8 cellular contexts compared by ENCODE assay signal in genomic region chr13:46578590-46578975, GRCh38. TPM values are rescaled to one million over a fixed set of nuclear protein-coding genes. Genes with fewer than 3 reads are reported as not detected.
DNase-seq lines count a peak whose midpoint lies in the region; ATAC-seq and TF ChIP-seq lines count a peak whose summit lies in the region.

No MANE protein-coding gene starts in this region.

- H3K4me1 Mint-ChIP-seq in activated CD4-positive, alpha-beta T cell treated with anti-CD3 and anti-CD28 coated beads, Interleukin-2, amount 10 ng/mL, durations not matched to agents 24 days and 14 days = peaks cover 46% of the 10 kb centered on the region
- H3K4me1 Mint-ChIP-seq in HFFc6 (ENCODE audit: low read depth) = peaks cover 64% of the 10 kb centered on the region
- H3K4me1 Mint-ChIP-seq in activated T-helper 1 cell treated with anti-CD3 and anti-CD28 coated beads, Interleukin-12 subunit alpha, Interleukin-12 subunit beta, Interleukin-2, Interleukin-4 antibody, amounts not matched to agents 30 ng/mL and 10 ng/mL and 1 ng/mL, durations not matched to agents 14 hours and 24 hours and 36 hours (ENCODE audit: low read depth) = peaks cover 55% of the 10 kb centered on the region
- peaks cover 73% of the 10 kb centered on the region for H3K4me1 Mint-ChIP-seq in stimulated activated memory B cell treated with anti-CD40 and anti-IgM and Interleukin-4, amounts not matched to agents 10 μg/mL and 1 μg/mL and 100 μg/mL, for 72 hours

- DNase-seq in activated CD4-positive, alpha-beta T cell treated with anti-CD3 and anti-CD28 coated beads, Interleukin-2, amount 10 ng/mL, durations not matched to agents 24 days and 14 days = no peak
- no peak for DNase-seq in activated CD4-positive, alpha-beta T cell treated with anti-CD3 and anti-CD28 coated beads, Interleukin-2, amount 50 U/mL, for 1 hour
- DNase-seq in HFFc6 (no peak), erythroblast (lab: John Stamatoyannopoulos, UW) (no peak), left cardiac atrium (no peak)
- no peak for DNase-seq in activated T-helper 1 cell treated with anti-CD3 and anti-CD28 coated beads, Interleukin-12 subunit alpha, Interleukin-12 subunit beta, Interleukin-2, Interleukin-4 antibody, amounts not matched to agents 30 ng/mL and 10 ng/mL and 1 ng/mL, durations not matched to agents 14 hours and 24 hours and 36 hours (ENCODE audit: low spot score)

- no peak for TF ChIP-seq POLR2A in erythroblast (IDR thresholded peaks at IDR 0.05; ENCODE audit: low read length)

- H3K9me3 Mint-ChIP-seq in activated CD4-positive, alpha-beta T cell treated with anti-CD3 and anti-CD28 coated beads, Interleukin-2, amount 10 ng/mL, durations not matched to agents 24 days and 14 days = no peaks in the 10 kb centered on the region
- no peaks in the 10 kb centered on the region for H3K9me3 Mint-ChIP-seq in HFFc6
- H3K9me3 Mint-ChIP-seq in activated T-helper 1 cell treated with anti-CD3 and anti-CD28 coated beads, Interleukin-12 subunit alpha, Interleukin-12 subunit beta, Interleukin-2, Interleukin-4 antibody, amounts not matched to agents 30 ng/mL and 10 ng/mL and 1 ng/mL, durations not matched to agents 14 hours and 24 hours and 36 hours = no peaks in the 10 kb centered on the region
- no peaks in the 10 kb centered on the region for H3K9me3 Mint-ChIP-seq in stimulated activated memory B cell treated with anti-CD40 and anti-IgM and Interleukin-4, amounts not matched to agents 10 μg/mL and 1 μg/mL and 100 μg/mL, for 72 hours

- H3K36me3 Mint-ChIP-seq in activated CD4-positive, alpha-beta T cell treated with anti-CD3 and anti-CD28 coated beads, Interleukin-2, amount 10 ng/mL, durations not matched to agents 24 days and 14 days (ENCODE audit: low read depth) = peaks cover 8% of the 10 kb centered on the region
- peaks cover 6% of the 10 kb centered on the region; the same call in 1 of the 2 replicates for H3K36me3 Mint-ChIP-seq in HFFc6 (ENCODE audit: low read depth)
- H3K36me3 Mint-ChIP-seq in activated T-helper 1 cell treated with anti-CD3 and anti-CD28 coated beads, Interleukin-12 subunit alpha, Interleukin-12 subunit beta, Interleukin-2, Interleukin-4 antibody, amounts not matched to agents 30 ng/mL and 10 ng/mL and 1 ng/mL, durations not matched to agents 14 hours and 24 hours and 36 hours (ENCODE audit: low read depth) = peaks cover 6% of the 10 kb centered on the region
- peaks cover 11% of the 10 kb centered on the region for H3K36me3 Mint-ChIP-seq in stimulated activated memory B cell treated with anti-CD40 and anti-IgM and Interleukin-4, amounts not matched to agents 10 μg/mL and 1 μg/mL and 100 μg/mL, for 72 hours

- no peak for TF ChIP-seq CTCF in HFFc6 (IDR thresholded peaks at IDR 0.05)

- ATAC-seq in stimulated activated memory B cell treated with anti-CD40 and anti-IgM and Interleukin-4, amounts not matched to agents 10 μg/mL and 1 μg/mL and 100 μg/mL, for 72 hours = peak; percentile 85
- ATAC-seq in HG03108 (IDR thresholded peaks at IDR 0.05; ENCODE audit: unreplicated experiment) (no peak), left cardiac atrium (no peak)

- intact Hi-C loops in activated CD4-positive, alpha-beta T cell treated with anti-CD3 and anti-CD28 coated beads, Interleukin-2, amount 10 ng/mL, durations not matched to agents 24 days and 14 days (cut with micrococcal nuclease) = loop anchor here (1.0 to 5.0 kb wide), 3 partner anchors 15 to 89 kb away; no protein-coding TSS in a partner anchor
- intact Hi-C loops in activated T-helper 1 cell treated with anti-CD3 and anti-CD28 coated beads, Interleukin-12 subunit alpha, Interleukin-12 subunit beta, Interleukin-2, Interleukin-4 antibody, amounts not matched to agents 30 ng/mL and 10 ng/mL and 1 ng/mL, durations not matched to agents 14 hours and 24 hours and 36 hours (cut with micrococcal nuclease) = loop anchor here (1.0 kb wide), 2 partner anchors 15 to 24 kb away; no protein-coding TSS in a partner anchor
- intact Hi-C loops in left cardiac atrium (cut with DNase I) = no loop called here

- peak overlapping the region; percentile 65 for H3K27ac Mint-ChIP-seq in activated CD4-positive, alpha-beta T cell treated with anti-CD3 and anti-CD28 coated beads, Interleukin-2, amount 10 ng/mL, durations not matched to agents 24 days and 14 days
- peak overlapping the region; percentile 68 for H3K27ac Mint-ChIP-seq in HFFc6
- H3K27ac Mint-ChIP-seq in activated T-helper 1 cell treated with anti-CD3 and anti-CD28 coated beads, Interleukin-12 subunit alpha, Interleukin-12 subunit beta, Interleukin-2, Interleukin-4 antibody, amounts not matched to agents 30 ng/mL and 10 ng/mL and 1 ng/mL, durations not matched to agents 14 hours and 24 hours and 36 hours = peak overlapping the region; percentile 68
- peak overlapping the region; percentile 80 for H3K27ac Mint-ChIP-seq in stimulated activated memory B cell treated with anti-CD40 and anti-IgM and Interleukin-4, amounts not matched to agents 10 μg/mL and 1 μg/mL and 100 μg/mL, for 72 hours

- no peaks in the 10 kb centered on the region for H3K27me3 Mint-ChIP-seq in activated CD4-positive, alpha-beta T cell treated with anti-CD3 and anti-CD28 coated beads, Interleukin-2, amount 10 ng/mL, durations not matched to agents 24 days and 14 days
- H3K27me3 Mint-ChIP-seq in HFFc6 (ENCODE audit: insufficient read depth) = no peaks in the 10 kb centered on the region
- peaks cover 2% of the 10 kb centered on the region for H3K27me3 Mint-ChIP-seq in activated T-helper 1 cell treated with anti-CD3 and anti-CD28 coated beads, Interleukin-12 subunit alpha, Interleukin-12 subunit beta, Interleukin-2, Interleukin-4 antibody, amounts not matched to agents 30 ng/mL and 10 ng/mL and 1 ng/mL, durations not matched to agents 14 hours and 24 hours and 36 hours (ENCODE audit: insufficient read depth)
- H3K27me3 Mint-ChIP-seq in stimulated activated memory B cell treated with anti-CD40 and anti-IgM and Interleukin-4, amounts not matched to agents 10 μg/mL and 1 μg/mL and 100 μg/mL, for 72 hours = no peaks in the 10 kb centered on the region

- peak overlapping the region; percentile 29 for H3K4me3 Mint-ChIP-seq in activated CD4-positive, alpha-beta T cell treated with anti-CD3 and anti-CD28 coated beads, Interleukin-2, amount 10 ng/mL, durations not matched to agents 24 days and 14 days
- peak overlapping the region; percentile 64 for H3K4me3 Mint-ChIP-seq in HFFc6
- H3K4me3 Mint-ChIP-seq in activated T-helper 1 cell treated with anti-CD3 and anti-CD28 coated beads, Interleukin-12 subunit alpha, Interleukin-12 subunit beta, Interleukin-2, Interleukin-4 antibody, amounts not matched to agents 30 ng/mL and 10 ng/mL and 1 ng/mL, durations not matched to agents 14 hours and 24 hours and 36 hours = peak overlapping the region; percentile 40
- H3K4me3 Mint-ChIP-seq in stimulated activated memory B cell treated with anti-CD40 and anti-IgM and Interleukin-4, amounts not matched to agents 10 μg/mL and 1 μg/mL and 100 μg/mL, for 72 hours = peak overlapping the region; percentile 47

RNA-seq across cellular contexts. Expression of gene LRCH1, which starts 25.6 kb away (rescaled TPM):
- 17.6 and 18.3 TPM in 2 replicates for total RNA-seq in activated CD4-positive, alpha-beta T cell treated with anti-CD3 and anti-CD28 coated beads, Interleukin-2, amount 10 ng/mL, durations not matched to agents 24 days and 14 days
- 10 to 100 TPM; 11.3 to 13.9 (median 12.5) TPM for total RNA-seq in HFFc6 (2021; fragmentation: NEBNext Ultra II Directional; extraction: Animal tissue kit (Norgen Biotek cat#: 25700))
- total RNA-seq in activated T-helper 1 cell treated with anti-CD3 and anti-CD28 coated beads, Interleukin-12 subunit alpha, Interleukin-12 subunit beta, Interleukin-2, Interleukin-4 antibody, amounts not matched to agents 30 ng/mL and 10 ng/mL and 1 ng/mL, durations not matched to agents 14 hours and 24 hours and 36 hours = 20.3 and 21.8 TPM in 2 replicates
- 10 to 100 TPM; 10.8 to 13.7 TPM for total RNA-seq in left cardiac atrium

Comparison
In these comparisons a context has a peak if more than half of its experiments do, and no peak if none do; other contexts are left out.
1. intact Hi-C loops: an anchor here in activated CD4-positive, alpha-beta T cell treated with anti-CD3 and anti-CD28 coated beads, Interleukin-2, amount 10 ng/mL, durations not matched to agents 24 days and 14 days (1.0 to 5.0 kb wide) and activated T-helper 1 cell treated with anti-CD3 and anti-CD28 coated beads, Interleukin-12 subunit alpha, Interleukin-12 subunit beta, Interleukin-2, Interleukin-4 antibody, amounts not matched to agents 30 ng/mL and 10 ng/mL and 1 ng/mL, durations not matched to agents 14 hours and 24 hours and 36 hours (1.0 kb wide); none called in left cardiac atrium.